Comparison of ENCODE assay signal across 4 cellular contexts in genomic region chr11:1686220-1686619, GRCh38. TPM values are rescaled to one million over a fixed set of nuclear protein-coding genes. Genes with fewer than 3 reads are reported as not detected.
"Had no signal": no experiment of that assay in that cellular context is flagged by ENCODE, and none has a peak within 500 bp of the region (broad histone marks: within the 10 kb centered on the region; RNA-seq: fewer than 3 reads in every experiment).

No MANE protein-coding gene starts in this region.

RNA-seq across cellular contexts. Expression of gene KRTAP5-6, which starts 10.8 kb away (rescaled TPM):
- total RNA-seq: NCI-H460, PC-9, SK-MEL-5 had no signal
- polyA plus RNA-seq: SK-N-SH had no signal

RNA-seq across cellular contexts. Expression of gene KRTAP5-5, which starts 56.6 kb away (rescaled TPM):
- total RNA-seq: NCI-H460, PC-9, SK-MEL-5 had no signal
- polyA plus RNA-seq: SK-N-SH had no signal
